ENCODE assay signal across 15 cellular contexts in genomic region chr2:196290149-196290548, GRCh38.
"Had no signal": no experiment of that assay in that cellular context is flagged by ENCODE, and none has a peak within 500 bp of the region (broad histone marks: within the 10 kb centered on the region; RNA-seq: fewer than 3 reads in every experiment).

No MANE protein-coding gene starts in this region.

- H3K27me3 Mint-ChIP-seq: activated naive CD8-positive, alpha-beta T cell; dendritic cell treated with granulocyte-macrophage colony-stimulating factor and Interleukin-4, amounts not matched to agents 40 ng/mL and 50 ng/mL, for 4 days; effector memory CD8-positive, alpha-beta T cell had no signal

- ATAC-seq: effector memory CD8-positive, alpha-beta T cell; left lobe of liver; pancreas; SK-N-SH treated with all-trans-retinoic acid at 6 μM for 48 hours; WTC11 had no signal

- H3K4me1 ChIP-seq: uterus had no signal

- H3K36me3 ChIP-seq: pancreas, thyroid gland, uterus had no signal

- H3K4me3 ChIP-seq: pancreas, thyroid gland, uterus had no signal

- DNase-seq: activated effector memory CD4-positive, alpha-beta T cell treated with Interleukin-2 at 50 U/mL for 16 hours; amygdala; cerebellar nuclear complex; effector memory CD8-positive, alpha-beta T cell; mesenchymal stem cell; pancreas; stimulated activated CD4-positive, alpha-beta T cell treated with anti-CD3 and anti-CD28 coated beads, Interleukin-4, amount 100 ng/mL, for 1 hour; thyroid gland; uterus had no signal

- H3K4me1 Mint-ChIP-seq: WTC11 had no signal

- H3K27ac Mint-ChIP-seq: activated naive CD8-positive, alpha-beta T cell; brain; dendritic cell treated with granulocyte-macrophage colony-stimulating factor and Interleukin-4, amounts not matched to agents 40 ng/mL and 50 ng/mL, for 4 days; effector memory CD8-positive, alpha-beta T cell; WTC11 had no signal

- H3K9me3 ChIP-seq: pancreas, thyroid gland, uterus had no signal

- H3K27me3 ChIP-seq: pancreas, thyroid gland, uterus had no signal

- H3K4me3 Mint-ChIP-seq: activated naive CD8-positive, alpha-beta T cell; brain; dendritic cell treated with granulocyte-macrophage colony-stimulating factor and Interleukin-4, amounts not matched to agents 40 ng/mL and 50 ng/mL, for 4 days; effector memory CD8-positive, alpha-beta T cell; WTC11 had no signal

- H3K9me3 Mint-ChIP-seq: dendritic cell treated with granulocyte-macrophage colony-stimulating factor and Interleukin-4, amounts not matched to agents 40 ng/mL and 50 ng/mL, for 4 days; effector memory CD8-positive, alpha-beta T cell; WTC11 had no signal

- H3K27ac ChIP-seq: pancreas, thyroid gland, uterus had no signal

- H3K36me3 Mint-ChIP-seq: activated naive CD8-positive, alpha-beta T cell; WTC11 had no signal
